Comparison of ENCODE assay signal across 24 cellular contexts in the genomic region with DNA sequence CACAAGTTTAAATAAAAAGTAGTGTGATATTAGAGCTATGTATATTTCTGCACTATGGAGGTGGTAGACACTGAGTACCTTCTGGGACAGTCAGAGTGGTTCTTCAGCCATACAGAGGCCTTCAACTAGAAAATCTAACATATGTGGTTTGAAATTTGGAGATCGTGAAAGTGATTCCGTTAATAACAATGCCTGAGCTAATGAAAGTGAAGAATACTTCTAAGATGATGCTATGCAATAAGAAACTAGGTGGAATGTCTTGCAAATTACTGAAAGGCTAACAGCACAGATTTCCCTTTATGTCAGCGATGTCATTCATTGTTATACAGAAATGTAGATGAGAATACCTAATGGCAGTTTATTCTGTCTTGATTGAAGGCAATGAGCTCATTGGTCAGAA.
"Had no signal": no experiment of that assay in that cellular context is flagged by ENCODE, and none has a peak within 500 bp of the region (broad histone marks: within the 10 kb centered on the region; RNA-seq: fewer than 3 reads in every experiment).

No MANE protein-coding gene starts in this region.

- H2AFZ ChIP-seq: neural progenitor cell had no signal

- H3K27ac ChIP-seq: dorsolateral prefrontal cortex, lower lobe of right lung, neural progenitor cell, prostate gland, right atrium auricular region, suprapubic skin, transverse colon, upper lobe of right lung, uterus had no signal

- H3K4me1 Mint-ChIP-seq: naive B cell; neural progenitor cell; stimulated activated naive CD8-positive, alpha-beta T cell treated with anti-CD3 and anti-CD28 coated beads, Interleukin-15, amount 100 ng/mL, for 72 hours had no signal

- H3K9ac ChIP-seq: neural progenitor cell had no signal

- H3K4me3 ChIP-seq: dorsolateral prefrontal cortex, lower lobe of right lung, mucosa of descending colon, neural progenitor cell, prostate gland, right atrium auricular region, smooth muscle cell, suprapubic skin, transverse colon, upper lobe of right lung, uterus had no signal

- H3K9me3 ChIP-seq: prostate gland, uterus had no signal

- H3K4me2 ChIP-seq: neural progenitor cell, smooth muscle cell had no signal

- H3K27me3 Mint-ChIP-seq: naive B cell; natural killer cell treated with Interleukin-12 subunit alpha and Interleukin-12 subunit beta and Interleukin-15 and Interleukin-18, amount 100 ng/mL, for 72 hours; stimulated activated naive CD8-positive, alpha-beta T cell treated with anti-CD3 and anti-CD28 coated beads, Interleukin-15, amount 100 ng/mL, for 72 hours had no signal

- H3K27me3 ChIP-seq: dorsolateral prefrontal cortex, neural progenitor cell, right atrium auricular region, suprapubic skin, transverse colon, upper lobe of right lung, uterus had no signal

- FAIRE-seq: frontal cortex, keratinocyte had no signal

- H3K27ac Mint-ChIP-seq: naive B cell; natural killer cell treated with Interleukin-12 subunit alpha and Interleukin-12 subunit beta and Interleukin-15 and Interleukin-18, amount 100 ng/mL, for 72 hours; neural progenitor cell; stimulated activated naive CD8-positive, alpha-beta T cell treated with anti-CD3 and anti-CD28 coated beads, Interleukin-15, amount 100 ng/mL, for 72 hours had no signal

- H3K4me1 ChIP-seq: lower lobe of right lung, neural progenitor cell, prostate gland, right atrium auricular region, suprapubic skin, transverse colon, upper lobe of right lung, uterus had no signal

- H3K4me3 Mint-ChIP-seq: naive B cell; natural killer cell treated with Interleukin-12 subunit alpha and Interleukin-12 subunit beta and Interleukin-15 and Interleukin-18, amount 100 ng/mL, for 72 hours; neural progenitor cell; stimulated activated naive CD8-positive, alpha-beta T cell treated with anti-CD3 and anti-CD28 coated beads, Interleukin-15, amount 100 ng/mL, for 72 hours had no signal

- H3K36me3 ChIP-seq: lower lobe of right lung, neural progenitor cell, prostate gland, right atrium auricular region, suprapubic skin, transverse colon, upper lobe of right lung, uterus had no signal

- H3K36me3 Mint-ChIP-seq: naive B cell; natural killer cell treated with Interleukin-12 subunit alpha and Interleukin-12 subunit beta and Interleukin-15 and Interleukin-18, amount 100 ng/mL, for 72 hours had no signal

- DNase-seq: dorsolateral prefrontal cortex; effector CD4-positive, alpha-beta T cell; hypothalamus; left ventricle myocardium superior; lower lobe of right lung; mucosa of descending colon; naive B cell; stimulated activated CD4-positive, alpha-beta T cell treated with anti-CD3 and anti-CD28 coated beads, Interleukin-12 subunit alpha, Interleukin-12 subunit beta, amount 100 ng/mL, for 4 hours; stimulated activated CD4-positive, alpha-beta T cell treated with anti-CD3 and anti-CD28 coated beads, Interleukin-1b, Interleukin-23, amount 100 ng/mL, for 48 hours; stimulated activated CD4-positive, alpha-beta T cell treated with anti-CD3 and anti-CD28 coated beads, Interleukin-4, amount 100 ng/mL, for 1 hour; stimulated activated CD8-positive, alpha-beta memory T cell treated with anti-CD3 and anti-CD28 coated beads, Interleukin-4, amount 100 ng/mL, for 48 hours; stimulated activated naive CD4-positive, alpha-beta T cell; stimulated activated naive CD8-positive, alpha-beta T cell treated with anti-CD3 and anti-CD28 coated beads, Interleukin-15, amount 100 ng/mL, for 72 hours; transverse colon; upper lobe of right lung; uterus had no signal
